Comparison of ENCODE assay signal across 8 cellular contexts in genomic region chr2:181891966-181892794, GRCh38. TPM values are rescaled to one million over a fixed set of nuclear protein-coding genes. Genes with fewer than 3 reads are reported as not detected.
DNase-seq lines count a peak whose midpoint lies in the region; ATAC-seq and FAIRE-seq lines count a peak whose summit lies in the region.

No MANE protein-coding gene starts in this region.

- peak; percentile 76 for DNase-seq in EL
- peak; percentile 39 for DNase-seq in HuH-7.5 (ENCODE audit: low spot score)
- peak; percentile 49 for DNase-seq in SHP77 treated with DMSO at 0.1 percent for 48 hours (lab: John Stamatoyannopoulos, UW)
- DNase-seq in activated gamma-delta T cell treated with Interleukin-2 at 50 U/mL for 16 hours = peak; percentile 56
- DNase-seq in frontal cortex (ENCODE audit: low spot score in 2 of 2) = peak; percentile 37 to 53
- peak in 54 of 56 donors; percentile 18 to 92 (median 78) for DNase-seq in nucleus accumbens (lab: John Stamatoyannopoulos, UW)

- no peaks in the 10 kb centered on the region for H3K9me3 ChIP-seq in thymus (ENCODE audit: control insufficient read depth)

- ATAC-seq in GM21529 (IDR thresholded peaks at IDR 0.05; ENCODE audit: unreplicated experiment) = peak; percentile 68

- under 1% methylated on average over 83 of the region's 83 CpGs for WGBS in thymus

- H3K27ac ChIP-seq in thymus (ENCODE audit: low read depth) = peak overlapping the region; percentile 89

- H3K27me3 ChIP-seq in thymus (ENCODE audit: control insufficient read depth, insufficient read depth) = no peaks in the 10 kb centered on the region

- no peaks in the 10 kb centered on the region for H3K36me3 ChIP-seq in thymus (ENCODE audit: control insufficient read depth, insufficient read depth)

- peaks cover 9% of the 10 kb centered on the region for H3K4me1 ChIP-seq in thymus (ENCODE audit: control insufficient read depth, insufficient read depth, low read length)

- H3K4me3 ChIP-seq in thymus (ENCODE audit: low read length) = peak overlapping the region; percentile 92

- FAIRE-seq in frontal cortex (lab: Jason Lieb, UNC) = no peak

RNA-seq across cellular contexts. Expression of gene ITPRID2, which starts 0.7 kb away (rescaled TPM):
- 31.4 TPM for total RNA-seq in frontal cortex
- polyA plus RNA-seq in thymus = 57.0 TPM

Comparison
In these comparisons a context has a peak if more than half of its experiments do, and no peak if none do; other contexts are left out.
1. Peak in every context shown above with its lines: DNase-seq, ATAC-seq, H3K4me3 ChIP-seq and H3K27ac ChIP-seq.